In the genomic region with DNA sequence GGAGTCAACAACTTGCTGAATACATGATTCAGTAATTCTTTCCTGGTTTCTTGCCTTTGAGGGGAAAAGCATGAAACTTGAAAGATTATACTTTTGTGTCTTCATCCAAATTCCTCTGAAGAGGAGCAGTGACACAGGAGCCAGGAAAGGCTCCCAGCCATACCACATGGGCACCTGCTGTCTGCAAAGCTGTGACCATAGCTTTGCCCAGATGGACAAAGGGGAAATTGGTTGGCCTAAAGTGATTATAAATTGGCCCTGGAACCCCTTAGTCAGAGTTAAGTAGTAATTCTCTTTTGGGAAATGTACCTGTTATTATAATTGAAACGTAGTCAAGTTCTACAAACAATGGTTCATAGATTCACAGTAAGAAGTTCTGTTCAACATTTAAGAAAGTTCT, we compare ENCODE assay signal across 28 cellular contexts. TPM values are rescaled to one million over a fixed set of nuclear protein-coding genes. Genes with fewer than 3 reads are reported as not detected.
"Had no signal": no experiment of that assay in that cellular context is flagged by ENCODE, and none has a peak within 500 bp of the region (broad histone marks: within the 10 kb centered on the region; RNA-seq: fewer than 3 reads in every experiment).

No MANE protein-coding gene starts in this region.

- H3K27ac ChIP-seq: neural progenitor cell, ovary, parathyroid adenoma, psoas muscle, right lobe of liver, sigmoid colon, stomach, thoracic aorta, thyroid gland, upper lobe of left lung had no signal

- H3K9ac ChIP-seq: neural progenitor cell, parathyroid adenoma had no signal

- H3K4me2 ChIP-seq: neural progenitor cell, smooth muscle cell had no signal

- H3K4me3 ChIP-seq: neural progenitor cell, ovary, psoas muscle, right lobe of liver, sigmoid colon, skin epidermis, smooth muscle cell, stomach, thoracic aorta, thyroid gland, tibial nerve, upper lobe of left lung had no signal

- DNase-seq: naive thymus-derived CD4-positive, alpha-beta T cell; natural killer cell; occipital lobe; ovary; posterior cingulate gyrus; psoas muscle; right cardiac atrium; right lobe of liver; sigmoid colon; stimulated activated CD4-positive, alpha-beta T cell treated with anti-CD3 and anti-CD28 coated beads, Interleukin-15, amount 100 ng/mL, for 24 hours; stimulated activated CD4-positive, alpha-beta T cell treated with anti-CD3 and anti-CD28 coated beads, Interleukin-2, amount 100 ng/mL, for 24 hours; stimulated activated CD4-positive, alpha-beta T cell treated with anti-CD3 and anti-CD28 coated beads, Interleukin-2, amount 100 ng/mL, for 48 hours; stimulated activated CD4-positive, alpha-beta T cell treated with anti-CD3 and anti-CD28 coated beads, Interleukin-4, amount 100 ng/mL, for 24 hours; stimulated activated naive B cell treated with anti-CD40 and anti-IgM and Interleukin-4, amounts not matched to agents 10 μg/mL and 1 μg/mL and 100 μg/mL, for 72 hours; stimulated activated naive CD4-positive, alpha-beta T cell treated with Interleukin-2 at 50 U/mL for 16 hours; stomach; thyroid gland; trophoblast cell; upper lobe of left lung had no signal

- H3K36me3 ChIP-seq: neural progenitor cell, ovary, right lobe of liver, sigmoid colon, stomach, thoracic aorta, thyroid gland, tibial nerve, upper lobe of left lung had no signal

- H3K4me1 ChIP-seq: neural progenitor cell, parathyroid adenoma, psoas muscle, right lobe of liver, sigmoid colon, thyroid gland had no signal

- H2AFZ ChIP-seq: neural progenitor cell, parathyroid adenoma had no signal

- H3K9me3 ChIP-seq: ovary, psoas muscle, right lobe of liver, sigmoid colon, stomach, thoracic aorta, thyroid gland, tibial nerve, upper lobe of left lung had no signal

- H3K79me2 ChIP-seq: parathyroid adenoma had no signal

- H3K27me3 ChIP-seq: neural progenitor cell, ovary, right lobe of liver, sigmoid colon, stomach, thyroid gland, tibial nerve, upper lobe of left lung had no signal

- ATAC-seq: naive thymus-derived CD4-positive, alpha-beta T cell; natural killer cell; psoas muscle; right cardiac atrium; right lobe of liver; stimulated activated effector memory CD8-positive, alpha-beta T cell treated with anti-CD3 and anti-CD28 coated beads, Interleukin-12 subunit alpha, Interleukin-12 subunit beta, amount 100 ng/mL, for 72 hours; stimulated activated naive B cell treated with anti-CD40 and anti-IgM and Interleukin-4, amounts not matched to agents 10 μg/mL and 1 μg/mL and 100 μg/mL, for 72 hours had no signal

RNA-seq across cellular contexts. Expression of a gene that starts 44.3 kb away (rescaled TPM):
- total RNA-seq: progenitor cell of endocrine pancreas had no signal
- polyA plus RNA-seq: naive thymus-derived CD4-positive, alpha-beta T cell; neural cell had no signal
